In the genomic region with DNA sequence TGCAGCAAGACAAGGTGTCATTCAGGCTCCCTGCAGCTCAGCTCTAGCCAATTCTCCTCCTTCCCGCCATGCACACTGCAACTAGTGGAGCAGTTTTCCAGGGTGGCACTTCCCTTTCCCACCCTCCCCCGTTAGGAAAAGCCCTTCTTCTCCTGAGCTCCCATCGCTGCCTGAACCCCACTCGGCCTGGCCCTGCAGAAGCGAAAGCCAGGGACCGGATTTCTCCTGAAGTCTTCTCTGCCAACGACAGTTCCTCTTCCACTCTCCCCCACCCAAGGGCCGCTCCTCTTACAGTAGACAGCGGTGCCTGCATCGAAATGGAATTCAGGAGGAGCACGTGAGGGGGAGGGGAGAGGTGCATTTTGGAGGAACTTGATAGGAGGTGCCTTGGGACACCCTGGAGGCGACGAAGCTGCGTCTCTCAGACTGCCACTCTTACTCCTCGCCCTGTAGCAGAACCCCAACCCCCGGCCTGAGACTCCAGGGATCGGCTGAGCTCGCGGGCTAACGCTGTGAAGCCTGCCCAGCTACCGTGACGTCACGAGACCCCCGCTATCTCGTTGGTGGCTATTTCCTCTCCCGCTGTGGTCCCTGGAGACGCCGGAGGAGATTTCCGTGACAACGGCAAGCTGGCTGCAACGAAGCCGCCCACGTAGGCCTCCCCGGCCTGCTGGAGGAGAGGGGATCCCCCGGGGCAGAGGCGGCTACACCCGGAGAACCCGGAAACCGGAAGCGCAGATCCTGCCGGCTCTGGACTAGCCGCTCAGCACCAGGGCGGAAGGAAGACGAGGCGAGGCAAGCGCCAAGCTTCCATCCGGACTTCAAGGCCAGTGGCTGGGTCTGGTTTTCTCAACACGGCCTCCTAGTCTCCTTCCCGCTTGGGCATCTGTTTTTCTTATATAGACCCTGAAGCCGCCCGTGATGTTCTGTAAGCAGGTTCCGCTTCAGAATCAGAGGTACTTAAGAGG, we compare ENCODE assay signal across 1 cellular context.
TF ChIP-seq lines count a peak whose summit lies in the region.

No MANE protein-coding gene starts in this region.

TF ChIP-seq in IMR-90, 13 proteins besides CTCF, POLR2A, EP300 and RAD21 (continued from another document):
- TF ChIP-seq, protein P1, sequence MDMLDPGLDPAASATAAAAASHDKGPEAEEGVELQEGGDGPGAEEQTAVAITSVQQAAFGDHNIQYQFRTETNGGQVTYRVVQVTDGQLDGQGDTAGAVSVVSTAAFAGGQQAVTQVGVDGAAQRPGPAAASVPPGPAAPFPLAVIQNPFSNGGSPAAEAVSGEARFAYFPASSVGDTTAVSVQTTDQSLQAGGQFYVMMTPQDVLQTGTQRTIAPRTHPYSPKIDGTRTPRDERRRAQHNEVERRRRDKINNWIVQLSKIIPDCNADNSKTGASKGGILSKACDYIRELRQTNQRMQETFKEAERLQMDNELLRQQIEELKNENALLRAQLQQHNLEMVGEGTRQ (IDR thresholded peaks at IDR 0.05; ENCODE audit: low read depth, low read length) = no peak
- TF ChIP-seq MXI1 (IDR thresholded peaks at IDR 0.05; ENCODE audit: borderline replicate concordance, low read depth, low read length) = peak; percentile 8; the same call in 1 of the 2 replicates
- peak; percentile 99 for TF ChIP-seq RFX5 (IDR thresholded peaks at IDR 0.05; ENCODE audit: low read depth, low read length)
- TF ChIP-seq CHD1 (IDR thresholded peaks at IDR 0.05; ENCODE audit: low read depth, low read length) = no peak
